ENCODE assay signal across 17 cellular contexts in the genomic region with DNA sequence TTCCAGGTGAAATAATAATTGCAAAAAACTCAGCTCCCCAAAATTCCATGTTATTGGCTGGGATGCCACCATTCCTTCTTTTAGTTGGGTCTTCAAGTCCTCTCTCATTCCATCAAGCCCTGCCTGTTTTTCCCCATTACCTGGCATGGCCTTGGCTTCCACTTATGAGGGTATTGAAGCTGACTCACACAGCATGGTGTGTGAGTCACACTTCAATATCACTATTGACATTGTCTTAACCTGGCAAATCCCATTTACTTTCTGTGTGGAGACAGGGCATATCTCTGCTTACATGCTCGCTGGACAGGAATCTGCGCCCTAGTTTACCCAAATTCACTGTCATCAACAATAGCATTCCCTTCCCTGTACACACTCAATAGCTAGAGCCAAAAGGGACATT.
A peak's percentile ranks its signal among the peaks of the same experiment; 100 is the strongest.
DNase-seq lines count a peak whose midpoint lies in the region; ATAC-seq and TF ChIP-seq lines count a peak whose summit lies in the region.
"Had no signal": no experiment of that assay in that cellular context is flagged by ENCODE, and none has a peak within 500 bp of the region (broad histone marks: within the 10 kb centered on the region; RNA-seq: fewer than 3 reads in every experiment).

No MANE protein-coding gene starts in this region.

- in situ Hi-C loops in ACHN (cut with HindIII; ENCODE audit: low pct_ligation_motif_present, low pct_unique_long_range_greater_than_20kb, low sequenced_read_pairs): no loop called here

- no peaks in the 10 kb centered on the region for H3K36me3 ChIP-seq in hepatocyte (replicated peaks; ENCODE audit: insufficient read depth, low read depth)
- H3K36me3 ChIP-seq: right lobe of liver had no signal

- H3K9me3 Mint-ChIP-seq in activated T-cell treated with anti-CD3 and anti-CD28 coated beads, Interleukin-2, amount 50 U/mL, for 24 hours: peaks cover 20% of the 10 kb centered on the region
- H3K9me3 Mint-ChIP-seq: activated T-helper 1 cell treated with anti-CD3 and anti-CD28 coated beads, Interleukin-12 subunit alpha, Interleukin-12 subunit beta, Interleukin-2, Interleukin-4 antibody, amounts not matched to agents 30 ng/mL and 10 ng/mL and 1 ng/mL, durations not matched to agents 14 hours and 24 hours and 36 hours had no signal

- H2AFZ ChIP-seq in hepatocyte: no peak overlapping the region

- ATAC-seq in SK-N-SH treated with all-trans-retinoic acid at 6 μM for 48 hours (peak; percentile 58), GM18873 (IDR thresholded peaks at IDR 0.05; ENCODE audit: low FRiP score, unreplicated experiment) (no peak)

- H3K9me2 ChIP-seq in hepatocyte (replicated peaks; ENCODE audit: insufficient read depth): no peaks in the 10 kb centered on the region

- H4K20me1 ChIP-seq in hepatocyte (ENCODE audit: insufficient read depth, poor library complexity, severe bottlenecking): no peaks in the 10 kb centered on the region

- 72% methylated on average over 2 of the region's 2 CpGs for WGBS in hepatocyte (ENCODE audit: low lambda C conversion rate, missing lambda C conversion rate)

- no peak for TF ChIP-seq CTCF in hepatocyte (IDR thresholded peaks at IDR 0.05; ENCODE audit: poor library complexity)

- no peaks in the 10 kb centered on the region for H3K79me2 ChIP-seq in hepatocyte

- DNase-seq in ACHN (peak; percentile 27), HT1080 (ENCODE audit: low read depth) (peak; percentile 82), hepatocyte (ENCODE audit: low spot score) (peak; percentile 35), NCI-H2029 (lab: John Stamatoyannopoulos, UW) (no peak), NOMO-1 (lab: John Stamatoyannopoulos, UW; ENCODE audit: unreplicated experiment in 2 of 2) (no peak)
- DNase-seq in activated T-cell treated with anti-CD3 and anti-CD28 coated beads, Interleukin-2, amount 50 U/mL, for 24 hours: no peak
- DNase-seq: activated B cell treated with CpG ODN at 0.5 μM for 24 hours; activated CD8-positive, alpha-beta memory T cell treated with anti-CD3 and anti-CD28 coated beads for 24 hours; CD4-positive, CD25-positive, alpha-beta regulatory T cell; central memory CD4-positive, alpha-beta T cell; HFFc6; occipital lobe; right lobe of liver had no signal

- H3K36me3 Mint-ChIP-seq in activated T-cell treated with anti-CD3 and anti-CD28 coated beads, Interleukin-2, amount 50 U/mL, for 24 hours (ENCODE audit: low read depth): no peaks in the 10 kb centered on the region
- H3K36me3 Mint-ChIP-seq: CD4-positive, CD25-positive, alpha-beta regulatory T cell; IgD-negative memory B cell had no signal

- no peak overlapping the region for H3K27ac Mint-ChIP-seq in activated T-cell treated with anti-CD3 and anti-CD28 coated beads, Interleukin-2, amount 50 U/mL, for 24 hours
- H3K27ac Mint-ChIP-seq: activated B cell treated with CpG ODN at 0.5 μM for 24 hours; activated T-helper 1 cell treated with anti-CD3 and anti-CD28 coated beads, Interleukin-12 subunit alpha, Interleukin-12 subunit beta, Interleukin-2, Interleukin-4 antibody, amounts not matched to agents 30 ng/mL and 10 ng/mL and 1 ng/mL, durations not matched to agents 14 hours and 24 hours and 36 hours; CD4-positive, CD25-positive, alpha-beta regulatory T cell; HFFc6; IgD-negative memory B cell had no signal

- H3K4me1 Mint-ChIP-seq in activated T-cell treated with anti-CD3 and anti-CD28 coated beads, Interleukin-2, amount 50 U/mL, for 24 hours (ENCODE audit: low read depth): no peaks in the 10 kb centered on the region
- H3K4me1 Mint-ChIP-seq: activated B cell treated with CpG ODN at 0.5 μM for 24 hours; CD4-positive, CD25-positive, alpha-beta regulatory T cell; IgD-negative memory B cell had no signal

- H3K27me3 Mint-ChIP-seq in activated T-cell treated with anti-CD3 and anti-CD28 coated beads, Interleukin-2, amount 50 U/mL, for 24 hours: no peaks in the 10 kb centered on the region
- H3K27me3 Mint-ChIP-seq: activated B cell treated with CpG ODN at 0.5 μM for 24 hours; CD4-positive, CD25-positive, alpha-beta regulatory T cell; IgD-negative memory B cell had no signal

- no peak overlapping the region for H3K4me2 ChIP-seq in hepatocyte

- H3K4me3 ChIP-seq in hepatocyte: no peak overlapping the region
- H3K4me3 ChIP-seq: right lobe of liver had no signal

- H3K4me3 Mint-ChIP-seq in activated T-cell treated with anti-CD3 and anti-CD28 coated beads, Interleukin-2, amount 50 U/mL, for 24 hours: no peak overlapping the region
- H3K4me3 Mint-ChIP-seq: activated B cell treated with CpG ODN at 0.5 μM for 24 hours; activated T-helper 1 cell treated with anti-CD3 and anti-CD28 coated beads, Interleukin-12 subunit alpha, Interleukin-12 subunit beta, Interleukin-2, Interleukin-4 antibody, amounts not matched to agents 30 ng/mL and 10 ng/mL and 1 ng/mL, durations not matched to agents 14 hours and 24 hours and 36 hours; CD4-positive, CD25-positive, alpha-beta regulatory T cell; HFFc6; IgD-negative memory B cell had no signal

- H3K4me1 ChIP-seq in hepatocyte (ENCODE audit: insufficient read depth): no peaks in the 10 kb centered on the region
- H3K4me1 ChIP-seq: right lobe of liver had no signal

- no peak overlapping the region for H3K27ac ChIP-seq in hepatocyte
- H3K27ac ChIP-seq: right lobe of liver had no signal

- no peaks in the 10 kb centered on the region for H3K27me3 ChIP-seq in hepatocyte
- H3K27me3 ChIP-seq: right lobe of liver had no signal

- H3K9me3 ChIP-seq in hepatocyte (ENCODE audit: low read depth): no peaks in the 10 kb centered on the region
- H3K9me3 ChIP-seq: right lobe of liver had no signal

TF ChIP-seq in SK-N-SH treated with all-trans-retinoic acid at 6 μM for 48 hours, 23 proteins besides CTCF, POLR2A, EP300 and RAD21 (continues in another document):
- no peak for TF ChIP-seq ZNF8 (CRISPR knock-in tag; IDR thresholded peaks at IDR 0.05)
- TF ChIP-seq, protein P1, sequence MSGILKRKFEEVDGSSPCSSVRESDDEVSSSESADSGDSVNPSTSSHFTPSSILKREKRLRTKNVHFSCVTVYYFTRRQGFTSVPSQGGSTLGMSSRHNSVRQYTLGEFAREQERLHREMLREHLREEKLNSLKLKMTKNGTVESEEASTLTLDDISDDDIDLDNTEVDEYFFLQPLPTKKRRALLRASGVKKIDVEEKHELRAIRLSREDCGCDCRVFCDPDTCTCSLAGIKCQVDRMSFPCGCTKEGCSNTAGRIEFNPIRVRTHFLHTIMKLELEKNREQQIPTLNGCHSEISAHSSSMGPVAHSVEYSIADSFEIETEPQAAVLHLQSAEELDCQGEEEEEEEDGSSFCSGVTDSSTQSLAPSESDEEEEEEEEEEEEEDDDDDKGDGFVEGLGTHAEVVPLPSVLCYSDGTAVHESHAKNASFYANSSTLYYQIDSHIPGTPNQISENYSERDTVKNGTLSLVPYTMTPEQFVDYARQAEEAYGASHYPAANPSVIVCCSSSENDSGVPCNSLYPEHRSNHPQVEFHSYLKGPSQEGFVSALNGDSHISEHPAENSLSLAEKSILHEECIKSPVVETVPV (CRISPR knock-in tag; IDR thresholded peaks at IDR 0.05): no peak
- TF ChIP-seq ARNTL (CRISPR knock-in tag; IDR thresholded peaks at IDR 0.05; ENCODE audit: borderline replicate concordance, low read depth): no peak
- TF ChIP-seq, protein P2, sequence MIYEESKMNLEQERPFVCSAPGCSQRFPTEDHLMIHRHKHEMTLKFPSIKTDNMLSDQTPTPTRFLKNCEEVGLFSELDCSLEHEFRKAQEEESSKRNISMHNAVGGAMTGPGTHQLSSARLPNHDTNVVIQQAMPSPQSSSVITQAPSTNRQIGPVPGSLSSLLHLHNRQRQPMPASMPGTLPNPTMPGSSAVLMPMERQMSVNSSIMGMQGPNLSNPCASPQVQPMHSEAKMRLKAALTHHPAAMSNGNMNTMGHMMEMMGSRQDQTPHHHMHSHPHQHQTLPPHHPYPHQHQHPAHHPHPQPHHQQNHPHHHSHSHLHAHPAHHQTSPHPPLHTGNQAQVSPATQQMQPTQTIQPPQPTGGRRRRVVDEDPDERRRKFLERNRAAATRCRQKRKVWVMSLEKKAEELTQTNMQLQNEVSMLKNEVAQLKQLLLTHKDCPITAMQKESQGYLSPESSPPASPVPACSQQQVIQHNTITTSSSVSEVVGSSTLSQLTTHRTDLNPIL (CRISPR knock-in tag; IDR thresholded peaks at IDR 0.05; ENCODE audit: low read depth): no peak
- TF ChIP-seq, protein P3, sequence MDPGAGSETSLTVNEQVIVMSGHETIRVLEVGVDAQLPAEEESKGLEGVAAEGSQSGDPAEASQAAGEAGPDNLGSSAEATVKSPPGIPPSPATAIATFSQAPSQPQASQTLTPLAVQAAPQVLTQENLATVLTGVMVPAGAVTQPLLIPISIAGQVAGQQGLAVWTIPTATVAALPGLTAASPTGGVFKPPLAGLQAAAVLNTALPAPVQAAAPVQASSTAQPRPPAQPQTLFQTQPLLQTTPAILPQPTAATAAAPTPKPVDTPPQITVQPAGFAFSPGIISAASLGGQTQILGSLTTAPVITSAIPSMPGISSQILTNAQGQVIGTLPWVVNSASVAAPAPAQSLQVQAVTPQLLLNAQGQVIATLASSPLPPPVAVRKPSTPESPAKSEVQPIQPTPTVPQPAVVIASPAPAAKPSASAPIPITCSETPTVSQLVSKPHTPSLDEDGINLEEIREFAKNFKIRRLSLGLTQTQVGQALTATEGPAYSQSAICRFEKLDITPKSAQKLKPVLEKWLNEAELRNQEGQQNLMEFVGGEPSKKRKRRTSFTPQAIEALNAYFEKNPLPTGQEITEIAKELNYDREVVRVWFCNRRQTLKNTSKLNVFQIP (CRISPR knock-in tag; IDR thresholded peaks at IDR 0.05; ENCODE audit: borderline replicate concordance, low read depth): no peak
- TF ChIP-seq SNAI2 (CRISPR knock-in tag; IDR thresholded peaks at IDR 0.05): no peak
- no peak for TF ChIP-seq CSDC2 (CRISPR knock-in tag; IDR thresholded peaks at IDR 0.05)
- no peak for TF ChIP-seq ZFP30 (CRISPR knock-in tag; IDR thresholded peaks at IDR 0.05)
- TF ChIP-seq BACH2 (CRISPR knock-in tag; IDR thresholded peaks at IDR 0.05; ENCODE audit: borderline replicate concordance): no peak
- TF ChIP-seq, protein P4, sequence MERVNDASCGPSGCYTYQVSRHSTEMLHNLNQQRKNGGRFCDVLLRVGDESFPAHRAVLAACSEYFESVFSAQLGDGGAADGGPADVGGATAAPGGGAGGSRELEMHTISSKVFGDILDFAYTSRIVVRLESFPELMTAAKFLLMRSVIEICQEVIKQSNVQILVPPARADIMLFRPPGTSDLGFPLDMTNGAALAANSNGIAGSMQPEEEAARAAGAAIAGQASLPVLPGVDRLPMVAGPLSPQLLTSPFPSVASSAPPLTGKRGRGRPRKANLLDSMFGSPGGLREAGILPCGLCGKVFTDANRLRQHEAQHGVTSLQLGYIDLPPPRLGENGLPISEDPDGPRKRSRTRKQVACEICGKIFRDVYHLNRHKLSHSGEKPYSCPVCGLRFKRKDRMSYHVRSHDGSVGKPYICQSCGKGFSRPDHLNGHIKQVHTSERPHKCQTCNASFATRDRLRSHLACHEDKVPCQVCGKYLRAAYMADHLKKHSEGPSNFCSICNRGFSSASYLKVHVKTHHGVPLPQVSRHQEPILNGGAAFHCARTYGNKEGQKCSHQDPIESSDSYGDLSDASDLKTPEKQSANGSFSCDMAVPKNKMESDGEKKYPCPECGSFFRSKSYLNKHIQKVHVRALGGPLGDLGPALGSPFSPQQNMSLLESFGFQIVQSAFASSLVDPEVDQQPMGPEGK (CRISPR knock-in tag; IDR thresholded peaks at IDR 0.05; ENCODE audit: borderline replicate concordance): no peak
- TF ChIP-seq ZFP3 (CRISPR knock-in tag; IDR thresholded peaks at IDR 0.05): no peak

Comparison
In these comparisons a context has a peak if more than half of its experiments do, and no peak if none do; other contexts are left out.
1. DNase-seq: peak in ACHN (single experiment), HT1080 (single experiment) and hepatocyte (single experiment); none in activated T-cell treated with anti-CD3 and anti-CD28 coated beads, Interleukin-2, amount 50 U/mL, for 24 hours (single experiment), NCI-H2029 (single experiment) and NOMO-1 (0 of 2).